Comparison of ENCODE assay signal across 1 cellular context in genomic region chr10:26860542-26861325, GRCh38.
A peak's percentile ranks its signal among the peaks of the same experiment; 100 is the strongest.
TF ChIP-seq lines count a peak whose summit lies in the region.

ABI1 (minus strand) TSS chr10:26860958; CDS start chr10:26860863, 95 bp downstream.

TF ChIP-seq in K562, 482 proteins besides CTCF, POLR2A, EP300 and RAD21 (continued from another document):
- TF ChIP-seq, protein P1, sequence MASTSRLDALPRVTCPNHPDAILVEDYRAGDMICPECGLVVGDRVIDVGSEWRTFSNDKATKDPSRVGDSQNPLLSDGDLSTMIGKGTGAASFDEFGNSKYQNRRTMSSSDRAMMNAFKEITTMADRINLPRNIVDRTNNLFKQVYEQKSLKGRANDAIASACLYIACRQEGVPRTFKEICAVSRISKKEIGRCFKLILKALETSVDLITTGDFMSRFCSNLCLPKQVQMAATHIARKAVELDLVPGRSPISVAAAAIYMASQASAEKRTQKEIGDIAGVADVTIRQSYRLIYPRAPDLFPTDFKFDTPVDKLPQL (IDR thresholded peaks at IDR 0.05; ENCODE audit: extremely low read depth, insufficient read length) = no peak
- TF ChIP-seq MXD1 (CRISPR knock-in tag; IDR thresholded peaks at IDR 0.05; ENCODE audit: borderline replicate concordance, poor library complexity, severe bottlenecking) = no peak
- no peak for TF ChIP-seq SRSF3 (IDR thresholded peaks at IDR 0.05; ENCODE audit: insufficient read depth, low read length)
- no peak for TF ChIP-seq DIDO1 (tag; IDR thresholded peaks at IDR 0.05; ENCODE audit: low read depth)
- no peak for TF ChIP-seq SAFB (IDR thresholded peaks at IDR 0.05; ENCODE audit: borderline replicate concordance, low read depth, low read length)
- TF ChIP-seq SFPQ (IDR thresholded peaks at IDR 0.05; ENCODE audit: low read depth, low read length) = no peak
- TF ChIP-seq KLF1 (tag; IDR thresholded peaks at IDR 0.05) = 0 out of 2 replicates have a peak, but pooled peaks have one; percentile 20
- TF ChIP-seq ZNF134 (CRISPR knock-in tag; conservative IDR thresholded peaks at IDR 0.05) = no peak
- no peak for TF ChIP-seq ZNF57 (CRISPR knock-in tag; IDR thresholded peaks at IDR 0.05)
- TF ChIP-seq HCFC1 (IDR thresholded peaks at IDR 0.05; ENCODE audit: low read depth, low read length) = peak; percentile 92
- no peak for TF ChIP-seq USF2 (CRISPR knock-in tag; IDR thresholded peaks at IDR 0.05)
- no peak for TF ChIP-seq ZNF354B (CRISPR knock-in tag; IDR thresholded peaks at IDR 0.05)
- no peak for TF ChIP-seq ZNF707 (CRISPR knock-in tag; conservative IDR thresholded peaks at IDR 0.05)
- peak; percentile 94 to 95 for TF ChIP-seq NRF1 (conservative IDR thresholded peaks at IDR 0.05 in 1 of 2, IDR thresholded peaks at IDR 0.05 in 1 of 2)
- no peak for TF ChIP-seq ZNF668 (CRISPR knock-in tag; IDR thresholded peaks at IDR 0.05)
- TF ChIP-seq KLF13 (tag; IDR thresholded peaks at IDR 0.05; ENCODE audit: borderline replicate concordance, low read depth) = no peak
- no peak for TF ChIP-seq CHAMP1 (IDR thresholded peaks at IDR 0.05)
- TF ChIP-seq WHSC1 (IDR thresholded peaks at IDR 0.05; ENCODE audit: low read length) = no peak
- no peak for TF ChIP-seq MAFK (IDR thresholded peaks at IDR 0.05; ENCODE audit: low read length)
- TF ChIP-seq U2AF2 (optimal IDR thresholded peaks at IDR 0.05; ENCODE audit: low read depth, low read length) = no peak
- TF ChIP-seq SMC3 (conservative IDR thresholded peaks at IDR 0.05; ENCODE audit: insufficient read depth, low read depth, low read length) = 0 out of 2 replicates have a peak, but pooled peaks have one; percentile 18
- TF ChIP-seq POU5F1 (IDR thresholded peaks at IDR 0.05; ENCODE audit: borderline replicate concordance, low read depth, low read length, partially characterized antibody) = no peak
- TF ChIP-seq, protein P2, sequence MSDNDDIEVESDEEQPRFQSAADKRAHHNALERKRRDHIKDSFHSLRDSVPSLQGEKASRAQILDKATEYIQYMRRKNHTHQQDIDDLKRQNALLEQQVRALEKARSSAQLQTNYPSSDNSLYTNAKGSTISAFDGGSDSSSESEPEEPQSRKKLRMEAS (CRISPR knock-in tag; IDR thresholded peaks at IDR 0.05) = no peak
- TF ChIP-seq LEF1 (IDR thresholded peaks at IDR 0.05) = no peak
- TF ChIP-seq OTX1 (CRISPR knock-in tag; IDR thresholded peaks at IDR 0.05) = 0 out of 2 replicates have a peak, but pooled peaks have one; percentile 45
- no peak for TF ChIP-seq RBM14 (IDR thresholded peaks at IDR 0.05; ENCODE audit: borderline replicate concordance, insufficient read depth, low read depth, low read length)
- no peak for TF ChIP-seq NFYB (IDR thresholded peaks at IDR 0.05; ENCODE audit: extremely low read depth, insufficient read length)
- no peak for TF ChIP-seq CBFA2T2 (conservative IDR thresholded peaks at IDR 0.05)
- 0 out of 2 replicates have a peak, but pooled peaks have one; percentile 45 for TF ChIP-seq SMARCE1 (IDR thresholded peaks at IDR 0.05)
- TF ChIP-seq CHD1 (IDR thresholded peaks at IDR 0.05; ENCODE audit: low read length) = no peak
- TF ChIP-seq, protein P3, sequence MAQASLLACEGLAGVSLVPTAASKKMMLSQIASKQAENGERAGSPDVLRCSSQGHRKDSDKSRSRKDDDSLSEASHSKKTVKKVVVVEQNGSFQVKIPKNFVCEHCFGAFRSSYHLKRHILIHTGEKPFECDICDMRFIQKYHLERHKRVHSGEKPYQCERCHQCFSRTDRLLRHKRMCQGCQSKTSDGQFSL (CRISPR knock-in tag; IDR thresholded peaks at IDR 0.05) = 0 out of 2 replicates have a peak, but pooled peaks have one; percentile 6
- TF ChIP-seq, protein P3 (tag; IDR thresholded peaks at IDR 0.05) = no peak
- TF ChIP-seq CTBP1 (IDR thresholded peaks at IDR 0.05; ENCODE audit: borderline replicate concordance) = peak; percentile 39; the same call in 1 of the 2 replicates
- no peak for TF ChIP-seq DPF2 (IDR thresholded peaks at IDR 0.05)
- no peak for TF ChIP-seq BDP1 (IDR thresholded peaks at IDR 0.05; ENCODE audit: insufficient read depth, insufficient read length)
- TF ChIP-seq ELF1 (tag; IDR thresholded peaks at IDR 0.05) = peak; percentile 64
- no peak for TF ChIP-seq NR3C1 (CRISPR knock-in tag; IDR thresholded peaks at IDR 0.05)
- TF ChIP-seq, protein P4, sequence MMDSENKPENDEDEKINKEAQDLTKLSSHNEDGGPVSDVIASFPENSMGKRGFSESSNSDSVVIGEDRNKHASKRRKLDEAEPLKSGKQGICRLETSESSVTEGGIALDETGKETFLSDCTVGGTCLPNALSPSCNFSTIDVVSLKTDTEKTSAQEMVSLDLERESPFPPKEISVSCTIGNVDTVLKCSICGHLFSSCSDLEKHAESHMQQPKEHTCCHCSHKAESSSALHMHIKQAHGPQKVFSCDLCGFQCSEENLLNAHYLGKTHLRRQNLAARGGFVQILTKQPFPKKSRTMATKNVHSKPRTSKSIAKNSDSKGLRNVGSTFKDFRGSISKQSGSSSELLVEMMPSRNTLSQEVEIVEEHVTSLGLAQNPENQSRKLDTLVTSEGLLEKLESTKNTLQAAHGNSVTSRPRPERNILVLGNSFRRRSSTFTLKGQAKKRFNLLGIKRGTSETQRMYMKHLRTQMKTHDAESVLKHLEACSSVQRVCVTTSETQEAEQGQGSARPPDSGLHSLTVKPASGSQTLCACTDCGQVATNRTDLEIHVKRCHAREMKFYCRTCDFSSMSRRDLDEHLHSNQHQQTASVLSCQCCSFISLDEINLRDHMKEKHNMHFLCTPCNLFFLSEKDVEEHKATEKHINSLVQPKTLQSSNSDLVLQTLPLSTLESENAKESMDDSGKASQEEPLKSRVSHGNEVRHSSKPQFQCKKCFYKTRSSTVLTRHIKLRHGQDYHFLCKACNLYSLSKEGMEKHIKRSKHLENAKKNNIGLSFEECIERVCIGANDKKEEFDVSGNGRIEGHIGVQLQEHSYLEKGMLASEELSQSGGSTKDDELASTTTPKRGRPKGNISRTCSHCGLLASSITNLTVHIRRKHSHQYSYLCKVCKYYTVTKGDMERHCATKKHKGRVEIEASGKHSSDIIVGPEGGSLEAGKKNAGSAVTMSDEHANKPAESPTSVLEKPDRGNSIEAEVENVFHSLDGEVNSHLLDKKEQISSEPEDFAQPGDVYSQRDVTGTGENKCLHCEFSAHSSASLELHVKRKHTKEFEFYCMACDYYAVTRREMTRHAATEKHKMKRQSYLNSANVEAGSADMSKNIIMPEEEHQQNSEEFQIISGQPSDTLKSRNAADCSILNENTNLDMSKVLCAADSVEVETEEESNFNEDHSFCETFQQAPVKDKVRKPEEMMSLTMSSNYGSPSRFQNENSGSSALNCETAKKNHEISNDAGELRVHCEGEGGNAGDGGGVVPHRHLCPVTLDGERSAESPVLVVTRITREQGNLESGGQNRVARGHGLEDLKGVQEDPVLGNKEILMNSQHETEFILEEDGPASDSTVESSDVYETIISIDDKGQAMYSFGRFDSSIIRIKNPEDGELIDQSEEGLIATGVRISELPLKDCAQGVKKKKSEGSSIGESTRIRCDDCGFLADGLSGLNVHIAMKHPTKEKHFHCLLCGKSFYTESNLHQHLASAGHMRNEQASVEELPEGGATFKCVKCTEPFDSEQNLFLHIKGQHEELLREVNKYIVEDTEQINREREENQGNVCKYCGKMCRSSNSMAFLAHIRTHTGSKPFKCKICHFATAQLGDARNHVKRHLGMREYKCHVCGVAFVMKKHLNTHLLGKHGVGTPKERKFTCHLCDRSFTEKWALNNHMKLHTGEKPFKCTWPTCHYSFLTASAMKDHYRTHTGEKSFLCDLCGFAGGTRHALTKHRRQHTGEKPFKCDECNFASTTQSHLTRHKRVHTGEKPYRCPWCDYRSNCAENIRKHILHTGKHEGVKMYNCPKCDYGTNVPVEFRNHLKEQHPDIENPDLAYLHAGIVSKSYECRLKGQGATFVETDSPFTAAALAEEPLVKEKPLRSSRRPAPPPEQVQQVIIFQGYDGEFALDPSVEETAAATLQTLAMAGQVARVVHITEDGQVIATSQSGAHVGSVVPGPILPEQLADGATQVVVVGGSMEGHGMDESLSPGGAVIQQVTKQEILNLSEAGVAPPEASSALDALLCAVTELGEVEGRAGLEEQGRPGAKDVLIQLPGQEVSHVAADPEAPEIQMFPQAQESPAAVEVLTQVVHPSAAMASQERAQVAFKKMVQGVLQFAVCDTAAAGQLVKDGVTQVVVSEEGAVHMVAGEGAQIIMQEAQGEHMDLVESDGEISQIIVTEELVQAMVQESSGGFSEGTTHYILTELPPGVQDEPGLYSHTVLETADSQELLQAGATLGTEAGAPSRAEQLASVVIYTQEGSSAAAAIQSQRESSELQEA (IDR thresholded peaks at IDR 0.05; ENCODE audit: low read depth) = no peak
- TF ChIP-seq SREBF2 (CRISPR knock-in tag; IDR thresholded peaks at IDR 0.05) = no peak
- no peak for TF ChIP-seq MAFG (tag; conservative IDR thresholded peaks at IDR 0.05)
TF ChIP-seq in K562: peak in this region for 105.
